12 cellular contexts compared by ENCODE assay signal in the genomic region with DNA sequence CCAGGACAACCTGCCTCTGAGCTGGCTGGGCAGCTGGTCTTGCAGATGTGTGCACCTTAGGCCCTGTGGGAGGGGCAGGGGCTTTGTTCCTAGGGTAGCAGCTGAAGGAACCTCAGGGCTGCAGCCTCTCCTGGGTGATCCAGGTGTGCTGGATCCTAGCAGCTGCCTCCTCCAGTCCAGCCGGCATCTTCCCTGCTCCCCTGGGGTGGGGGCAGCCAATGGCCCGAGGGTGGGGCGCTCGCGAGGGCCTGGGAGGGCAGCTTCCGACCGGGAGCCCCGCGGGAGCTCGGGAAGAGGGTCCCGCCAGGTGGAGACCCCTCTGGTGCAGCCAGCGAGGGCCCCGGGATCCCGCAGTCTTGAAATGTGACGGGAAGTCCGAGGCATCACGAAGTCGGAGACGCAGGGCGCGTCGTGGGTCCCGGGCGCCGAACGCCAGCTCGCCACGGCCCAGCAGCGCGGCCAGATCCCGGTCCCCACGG. TPM values are rescaled to one million over a fixed set of nuclear protein-coding genes. Genes with fewer than 3 reads are reported as not detected.
A peak's percentile ranks its signal among the peaks of the same experiment; 100 is the strongest.
DNase-seq lines count a peak whose midpoint lies in the region; ATAC-seq and TF ChIP-seq lines count a peak whose summit lies in the region.
"Had no signal": no experiment of that assay in that cellular context is flagged by ENCODE, and none has a peak within 500 bp of the region (broad histone marks: within the 10 kb centered on the region; RNA-seq: fewer than 3 reads in every experiment).

No MANE protein-coding gene starts in this region.

- no peaks in the 10 kb centered on the region for H3K9me3 ChIP-seq in heart right ventricle
- no peaks in the 10 kb centered on the region for H3K9me3 ChIP-seq in mucosa of rectum (ENCODE audit: control insufficient read depth in 2 of 2, low read length in 2 of 2)
- H3K9me3 ChIP-seq in uterus, result no peaks in the 10 kb centered on the region
- H3K9me3 ChIP-seq: HAP-1 had no signal

- H3K4me1 ChIP-seq in heart right ventricle (peaks cover 4 to 53% (median 36%) of the 10 kb centered on the region in 9 donors), mucosa of rectum (ENCODE audit: control insufficient read depth in 2 of 2, insufficient read depth in 2 of 2, low read length in 2 of 2) (peaks cover 19 to 41% of the 10 kb centered on the region in 2 donors), uterus (peaks cover 6 to 8% of the 10 kb centered on the region in 2 donors)

- DNase-seq in heart right ventricle, result no peak
- no peak for DNase-seq in Right ventricle myocardium inferior (ENCODE audit: missing footprints)
- peak; percentile 88 for DNase-seq in chondrocyte (ENCODE audit: low spot score)
- no peak for DNase-seq in uterus
- DNase-seq in NCI-H146 (lab: John Stamatoyannopoulos, UW), result no peak
- DNase-seq: DMS 273 treated with DMSO at 0.1 percent for 48 hours, NCI-H1105 treated with DMSO at 0.1 percent for 48 hours had no signal

- TF ChIP-seq CTCF in heart right ventricle (IDR thresholded peaks at IDR 0.05) (no peak), chondrocyte (IDR thresholded peaks at IDR 0.05) (no peak), uterus (IDR thresholded peaks at IDR 0.05) (no peak)

- WGBS in heart right ventricle, 2 donors, result 23 to 26% methylated on average over 31 to 32 of the region's 32 CpGs

- H3K27ac ChIP-seq in heart right ventricle (peak overlapping the region; percentile 83 to 99 (median 94)), mucosa of rectum (ENCODE audit: low read depth in 2 of 2, low read length in 2 of 2) (peak overlapping the region; percentile 44 to 81), uterus (peak overlapping the region; percentile 91 to 99)

- peak overlapping the region; percentile 41 to 76 for H3K9ac ChIP-seq in mucosa of rectum (ENCODE audit: low read depth in 1 of 2, low read length in 2 of 2)

- no peak overlapping the region for H3K4me3 Mint-ChIP-seq in chondrocyte (ENCODE audit: unreplicated experiment)

- H3K4me3 ChIP-seq in heart right ventricle (peak overlapping the region; percentile 55 to 85 (median 75)), mucosa of rectum (ENCODE audit: low read length in 2 of 2) (peak overlapping the region; percentile 69 to 82), uterus (peak overlapping the region; percentile 45 to 61)

- ATAC-seq in heart right ventricle (no peak), Right ventricle myocardium inferior (no peak), GM21529 (IDR thresholded peaks at IDR 0.05; ENCODE audit: unreplicated experiment) (no peak), GM19397 (IDR thresholded peaks at IDR 0.05; ENCODE audit: unreplicated experiment) (no peak)

- H3K4me1 Mint-ChIP-seq in chondrocyte (ENCODE audit: low read depth), result peaks cover 13% of the 10 kb centered on the region

- H3K27me3 ChIP-seq in heart right ventricle (peaks cover 0 to 25% (median 12%) of the 10 kb centered on the region in 7 donors), mucosa of rectum (ENCODE audit: control insufficient read depth in 2 of 2, insufficient read depth in 2 of 2, low read length in 2 of 2) (no peaks in the 10 kb centered on the region), uterus (no peaks in the 10 kb centered on the region)

- no peaks in the 10 kb centered on the region for H3K9me3 Mint-ChIP-seq in chondrocyte (ENCODE audit: low read depth)

- peaks cover 13% of the 10 kb centered on the region for H3K27me3 Mint-ChIP-seq in chondrocyte (ENCODE audit: low read depth)

- peaks cover 0 to 23% (median 0%) of the 10 kb centered on the region in 9 donors for H3K36me3 ChIP-seq in heart right ventricle
- peaks cover 0 to 2% of the 10 kb centered on the region in 2 donors for H3K36me3 ChIP-seq in mucosa of rectum (ENCODE audit: control insufficient read depth in 2 of 2, insufficient read depth in 2 of 2, low read length in 2 of 2)
- no peaks in the 10 kb centered on the region for H3K36me3 ChIP-seq in uterus
- H3K36me3 ChIP-seq: HAP-1 had no signal

- TF ChIP-seq POLR2A in uterus (IDR thresholded peaks at IDR 0.05), result no peak

- intact Hi-C loops in heart right ventricle (cut with DNase I) (loop anchor here in 2 of 10 donors (2.0 to 10.0 kb wide), 3 partner anchors 37 to 61 kb away; no protein-coding TSS in a partner anchor), Right ventricle myocardium inferior (cut with DNase I) (no loop called here), uterus (cut with DNase I; ENCODE audit: low total_unique reads) (no loop called here)

- no peak overlapping the region for H3K27ac Mint-ChIP-seq in chondrocyte (ENCODE audit: unreplicated experiment)

- H3K36me3 Mint-ChIP-seq in chondrocyte (ENCODE audit: low read depth), result no peaks in the 10 kb centered on the region

RNA-seq across cellular contexts. Expression of a gene that starts 1.7 kb away (rescaled TPM):
- 100 to 1,000 TPM in 4 of 10 donors, 10 to 100 TPM in 6; 51.6 to 182 (median 94.9) TPM for total RNA-seq in heart right ventricle
- polyA plus RNA-seq in heart right ventricle, result 100 to 1,000 TPM; 235 to 427 TPM
- total RNA-seq in Right ventricle myocardium inferior, result 125 TPM
- total RNA-seq in chondrocyte, result 1.0 to 3.3 TPM (median 1.6 TPM) in 3 replicates
- 100 to 1,000 TPM in 2 of 4 donors, 10 to 100 TPM in 2; 13.4 to 672 (median 239) TPM for total RNA-seq in uterus

RNA-seq across cellular contexts. Expression of a gene that starts 5.1 kb away (rescaled TPM):
- 100 to 1,000 TPM in 9 of 10 donors, 10 to 100 TPM in 1; 94.1 to 591 (median 172) TPM for total RNA-seq in heart right ventricle
- 1,000 to 10,000 TPM in 1 of 2 donors, 100 to 1,000 TPM in 1; 676 to 1,409 TPM for polyA plus RNA-seq in heart right ventricle
- total RNA-seq in Right ventricle myocardium inferior, result 401 TPM
- total RNA-seq in chondrocyte, result 377 to 394 TPM (median 392 TPM) in 3 replicates
- total RNA-seq in uterus, result 1,000 to 10,000 TPM in 1 of 4 donors, 100 to 1,000 TPM in 2, 10 to 100 TPM in 1; 22.2 to 1,343 (median 242) TPM

RNA-seq across cellular contexts. Expression of a gene that starts 7.9 kb away (rescaled TPM):
- total RNA-seq in heart right ventricle (100 to 1,000 TPM in 7 of 10 donors, 10 to 100 TPM in 3; 57.2 to 333 (median 144) TPM), Right ventricle myocardium inferior (253 TPM), chondrocyte (100 to 109 TPM (median 107 TPM) in 3 replicates), uterus (100 to 1,000 TPM in 3 of 4 donors, 10 to 100 TPM in 1; 27.8 to 926 (median 269) TPM)
- polyA plus RNA-seq in heart right ventricle, result 100 to 1,000 TPM; 423 to 843 TPM

RNA-seq across cellular contexts. Expression of a gene that starts 16.2 kb away (rescaled TPM):
- total RNA-seq in heart right ventricle (not detected), Right ventricle myocardium inferior (not detected), chondrocyte (not detected in 3 replicates), uterus (not detected)
- not detected for polyA plus RNA-seq in heart right ventricle
- total RNA-seq: activated CD8-positive, alpha-beta memory T cell treated with anti-CD3 and anti-CD28 coated beads for 36 hours had no signal

RNA-seq across cellular contexts. Expression of a gene that starts 26.6 kb away (rescaled TPM):
- 10 to 100 TPM in 1 of 10 donors, 1 to 10 TPM in 9; 3.3 to 10.8 (median 5.9) TPM for total RNA-seq in heart right ventricle
- polyA plus RNA-seq in heart right ventricle, result 10 to 100 TPM; 15.9 to 45.3 TPM
- 10.0 TPM for total RNA-seq in Right ventricle myocardium inferior
- 35.6 to 49.5 TPM (median 49.4 TPM) in 3 replicates for total RNA-seq in chondrocyte
- total RNA-seq in uterus, result 10 to 100 TPM in 3 of 4 donors, 1 to 10 TPM in 1; 7.9 to 29.1 (median 14.2) TPM
